ENCODE assay signal across 8 cellular contexts in the genomic region with DNA sequence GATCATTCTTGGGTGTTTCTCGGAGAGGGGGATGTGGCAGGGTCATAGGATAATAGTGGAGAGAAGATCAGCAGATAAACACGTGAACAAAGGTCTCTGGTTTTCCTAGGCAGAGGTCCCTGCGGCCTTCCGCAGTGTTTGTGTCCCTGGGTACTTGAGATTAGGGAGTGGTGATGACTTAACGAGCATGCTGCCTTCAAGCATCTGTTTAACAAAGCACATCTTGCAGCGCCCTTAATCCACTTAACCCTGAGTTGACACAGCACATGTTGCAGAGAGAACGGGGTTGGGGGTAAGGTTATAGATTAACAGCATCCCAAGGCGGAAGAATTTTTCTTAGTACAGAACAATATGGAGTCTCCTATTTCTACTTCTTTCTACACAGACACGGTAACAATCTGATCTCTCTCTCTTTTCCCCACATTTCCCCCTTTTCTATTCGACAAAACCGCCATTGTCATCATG. TPM values are rescaled to one million over a fixed set of nuclear protein-coding genes. Genes with fewer than 3 reads are reported as not detected.
DNase-seq lines count a peak whose midpoint lies in the region; ATAC-seq, FAIRE-seq and TF ChIP-seq lines count a peak whose summit lies in the region.
"Not testable (repeated sequence)": the region's sequence is repeated elsewhere in the genome, so short reads cannot be mapped to it uniquely, and the experiment has no call there.

No MANE protein-coding gene starts in this region.

- in situ Hi-C loops in astrocyte of the spinal cord (cut with HindIII; ENCODE audit: low sequenced_read_pairs), result not testable (repeated sequence)

- not testable (repeated sequence) for H3K27me3 ChIP-seq in A673 (replicated peaks; ENCODE audit: insufficient read depth, low read depth, low read length, poor library complexity); GM23338 (ENCODE audit: insufficient read depth); NT2/D1 (ENCODE audit: insufficient read depth, insufficient read length); small intestine (ENCODE audit: control insufficient read depth in 2 of 2, insufficient read depth in 2 of 2, low read length in 2 of 2)
- peaks cover 22% of the 10 kb centered on the region; the same call in 1 of the 2 replicates for H3K27me3 ChIP-seq in iPS-20b (ENCODE audit: insufficient read depth, low read length)

- WGBS in small intestine, 3 donors, result 15 to 32% (median 32%) methylated on average over 11 of the region's 11 CpGs

- not testable (repeated sequence) for H3K27me3 Mint-ChIP-seq in GM23338 (ENCODE audit: insufficient read depth, low read depth, poor library complexity)
- peaks cover 7 to 19% (median 8%) of the 10 kb centered on the region in 3 donors for H3K27me3 Mint-ChIP-seq in naive B cell

- not testable (repeated sequence) for H3K36me3 Mint-ChIP-seq in GM23338 (ENCODE audit: low read depth); naive B cell

- BruUV-seq in A673 (replicated peaks; lab: Mats Ljungman, UMichigan), result not testable (repeated sequence)

- not testable (repeated sequence) for TF ChIP-seq CTCF in A673 (conservative IDR thresholded peaks at IDR 0.05; ENCODE audit: low read depth, low read length); GM23338 (conservative IDR thresholded peaks at IDR 0.05; ENCODE audit: low read depth in 2 of 2); astrocyte of the spinal cord (IDR thresholded peaks at IDR 0.05; ENCODE audit: low read depth, low read length)

- H3K36me3 ChIP-seq in A673 (ENCODE audit: insufficient read depth, low read length, poor library complexity, severe bottlenecking); GM23338 (ENCODE audit: insufficient read depth); NT2/D1 (ENCODE audit: insufficient read depth, insufficient read length, low read length); iPS-20b (ENCODE audit: insufficient read depth, low read depth, low read length); small intestine (ENCODE audit: control insufficient read depth in 2 of 2, insufficient read depth in 2 of 2, low read length in 2 of 2): not testable (repeated sequence)

- H3K9me2 ChIP-seq in GM23338 (ENCODE audit: insufficient read depth), result not testable (repeated sequence)

- H3K27ac Mint-ChIP-seq in GM23338, result not testable (repeated sequence)
- H3K27ac Mint-ChIP-seq in naive B cell, result peak overlapping the region in 1 of 6 donors; percentile 33

- not testable (repeated sequence) for FAIRE-seq in small intestine (lab: Jason Lieb, UNC)

- H3K79me2 ChIP-seq in GM23338 (replicated peaks; ENCODE audit: insufficient read depth), result not testable (repeated sequence)

- intact Hi-C loops in A673 (cut with micrococcal nuclease; ENCODE audit: unreplicated experiment), result not testable (repeated sequence)

- H3K4me1 Mint-ChIP-seq in GM23338 (peaks cover 27% of the 10 kb centered on the region), naive B cell (peaks cover 8 to 19% (median 17%) of the 10 kb centered on the region in 3 donors)

- peak overlapping the region; percentile 83 for H3K4me3 Mint-ChIP-seq in GM23338
- peak overlapping the region in 6 of 8 donors; percentile 34 to 85 (median 57) for H3K4me3 Mint-ChIP-seq in naive B cell

- H3F3A ChIP-seq in GM23338 (replicated peaks; ENCODE audit: low read depth), result not testable (repeated sequence)

- H2AFZ ChIP-seq in GM23338, result peak overlapping the region; percentile 94

- POLR2A ChIA-PET in A673 (lab: Charles Lee; ENCODE audit: low non-redundant PET), result not testable (repeated sequence)

- CTCF ChIA-PET in A673 (lab: Charles Lee), result not testable (repeated sequence)

- H3K9ac ChIP-seq in NT2/D1 (ENCODE audit: insufficient read length, low read depth) (peak overlapping the region; percentile 83), iPS-20b (ENCODE audit: low read depth, low read length) (peak overlapping the region; percentile 72; the same call in 1 of the 2 replicates)

- H4K20me1 ChIP-seq in GM23338 (replicated peaks; ENCODE audit: insufficient read depth), result not testable (repeated sequence)

- H3K9me3 ChIP-seq in A673 (ENCODE audit: low read depth, low read length, poor library complexity, severe bottlenecking); NT2/D1 (ENCODE audit: insufficient read depth, low read length); iPS-20b (ENCODE audit: insufficient read depth, low read depth, low read length); small intestine (ENCODE audit: control insufficient read depth, low read depth): not testable (repeated sequence)

- not testable (repeated sequence) for H3K9me3 Mint-ChIP-seq in GM23338, naive B cell

- not testable (repeated sequence) for H3K4me1 ChIP-seq in A673 (ENCODE audit: insufficient read depth, low read length, poor library complexity, severe bottlenecking); NT2/D1 (ENCODE audit: insufficient read depth, insufficient read length); small intestine (ENCODE audit: control insufficient read depth in 2 of 2, insufficient read depth in 1 of 2, low read depth in 1 of 2, low read length in 1 of 2)
- H3K4me1 ChIP-seq in GM23338 (ENCODE audit: insufficient read depth) (peaks cover 15% of the 10 kb centered on the region), iPS-20b (ENCODE audit: insufficient read depth, low read length) (peaks cover 19% of the 10 kb centered on the region)

- not testable (repeated sequence) for H3K27ac ChIP-seq in A673 (ENCODE audit: low read depth, low read length, poor library complexity, severe bottlenecking); GM23338 (ENCODE audit: low read depth); iPS-20b (ENCODE audit: low read length)
- H3K27ac ChIP-seq in epithelial cell of prostate (peak overlapping the region; percentile 62), small intestine (ENCODE audit: low read depth in 1 of 2, low read length in 1 of 2) (peak overlapping the region; percentile 21 to 67)

- ATAC-seq in GM23338, result peak; percentile 24
- ATAC-seq in naive B cell (ENCODE audit: low read depth in 2 of 2), result not testable (repeated sequence)

- H3K4me3 ChIP-seq in A673 (ENCODE audit: low read depth, low read length, poor library complexity, severe bottlenecking) (peak overlapping the region; percentile 52), GM23338 (peak overlapping the region; percentile 78), NT2/D1 (ENCODE audit: insufficient read length, low read depth) (peak overlapping the region; percentile 51), astrocyte of the spinal cord (ENCODE audit: low read depth, low read length) (peak overlapping the region; percentile 51), iPS-20b (ENCODE audit: low read length) (peak overlapping the region; percentile 66), small intestine (ENCODE audit: low read depth in 1 of 2, low read length in 2 of 2) (peak overlapping the region in 1 of 2 donors; percentile 76)

- DNase-seq in A673 (ENCODE audit: low spot score) (peak; percentile 11), small intestine (peak; percentile 54)
- not testable (repeated sequence) for DNase-seq in GM23338 (ENCODE audit: low spot score); NT2/D1 (ENCODE audit: low read depth, low spot score); astrocyte of the spinal cord (ENCODE audit: low read depth, low spot score); epithelial cell of prostate (ENCODE audit: low read depth, low spot score); naive B cell

- peak overlapping the region; percentile 96 for H3K4me2 ChIP-seq in GM23338

RNA-seq across cellular contexts. Expression of a gene that starts 0.4 kb away (rescaled TPM):
- total RNA-seq in A673 (2021), result not detected in 2 replicates
- total RNA-seq in GM23338 (2014; rRNA removed; shearing (Covaris generic)), result 0.73 TPM in 1 of 2 replicates, not detected in the other
- polyA plus RNA-seq in GM23338 (2016; fragmentation: Nextera tagmentation; extraction: Ambion mirVana) (0.28 and 0.40 TPM in 2 replicates), naive B cell (ENCODE audit: low read depth in 6 of 6) (under 1 TPM in 1 of 6 donors, not detected in 5; 0.19 TPM), small intestine (1 to 10 TPM in 2 of 3 donors, not detected in 1; 1.3 to 1.4 TPM)
